In the genomic region with DNA sequence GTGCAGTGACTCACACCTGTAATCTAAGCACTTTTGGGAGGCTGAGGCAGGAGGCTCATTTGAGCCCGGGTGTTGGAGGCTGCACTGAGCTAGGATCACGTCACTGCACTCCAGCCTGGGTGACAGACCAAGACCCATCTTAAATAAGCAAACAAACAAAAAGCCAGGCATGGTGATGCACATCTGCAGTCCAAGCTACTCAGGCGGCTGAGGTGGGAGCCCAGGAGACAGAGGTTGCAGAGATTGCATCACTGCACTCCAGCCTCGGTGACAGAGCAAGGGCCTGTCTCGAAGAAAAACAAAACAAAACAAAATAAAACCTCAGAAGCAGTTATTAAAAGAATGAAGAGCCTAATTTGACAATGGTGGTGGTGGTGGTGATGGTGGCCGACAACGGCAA, we compare ENCODE assay signal across 26 cellular contexts.
"Had no signal": no experiment of that assay in that cellular context is flagged by ENCODE, and none has a peak within 500 bp of the region (broad histone marks: within the 10 kb centered on the region; RNA-seq: fewer than 3 reads in every experiment).

No MANE protein-coding gene starts in this region.

- H3K36me3 Mint-ChIP-seq: naive thymus-derived CD4-positive, alpha-beta T cell; stimulated activated effector memory CD8-positive, alpha-beta T cell treated with anti-CD3 and anti-CD28 coated beads, Interleukin-12 subunit alpha, Interleukin-12 subunit beta, amount 100 ng/mL, for 72 hours had no signal

- H3K27ac ChIP-seq: esophagus squamous epithelium, heart right ventricle, left lung, pancreas, sigmoid colon, testis, tibial artery, upper lobe of left lung had no signal

- DNase-seq: cortex of kidney; effector memory CD8-positive, alpha-beta T cell; esophagus squamous epithelium; foreskin melanocyte; glutamatergic neuron; heart right ventricle; hippocampal formation; left cardiac atrium; left lung; midbrain; naive thymus-derived CD4-positive, alpha-beta T cell; occipital lobe; pancreas; sigmoid colon; stimulated activated CD4-positive, alpha-beta T cell treated with anti-CD3 and anti-CD28 coated beads, Interleukin-2, amount 100 ng/mL, for 24 hours; stimulated activated CD4-positive, alpha-beta T cell treated with anti-CD3 and anti-CD28 coated beads, Interleukin-4, amount 100 ng/mL, for 24 hours; stimulated activated naive CD4-positive, alpha-beta T cell treated with Interleukin-2 at 50 U/mL for 16 hours; substantia nigra; testis; tibial artery; upper lobe of left lung had no signal

- H3K4me3 ChIP-seq: esophagus squamous epithelium, heart right ventricle, left lung, pancreas, sigmoid colon, testis, tibial artery, upper lobe of left lung had no signal

- ATAC-seq: effector memory CD8-positive, alpha-beta T cell; left lung; naive thymus-derived CD4-positive, alpha-beta T cell; pancreas; stimulated activated effector memory CD8-positive, alpha-beta T cell treated with anti-CD3 and anti-CD28 coated beads, Interleukin-12 subunit alpha, Interleukin-12 subunit beta, amount 100 ng/mL, for 72 hours had no signal

- H3K4me3 Mint-ChIP-seq: effector memory CD8-positive, alpha-beta T cell; naive thymus-derived CD4-positive, alpha-beta T cell; stimulated activated effector memory CD8-positive, alpha-beta T cell treated with anti-CD3 and anti-CD28 coated beads, Interleukin-12 subunit alpha, Interleukin-12 subunit beta, amount 100 ng/mL, for 72 hours had no signal

- H3K4me1 Mint-ChIP-seq: naive thymus-derived CD4-positive, alpha-beta T cell; stimulated activated effector memory CD8-positive, alpha-beta T cell treated with anti-CD3 and anti-CD28 coated beads, Interleukin-12 subunit alpha, Interleukin-12 subunit beta, amount 100 ng/mL, for 72 hours had no signal

- H3K27me3 ChIP-seq: esophagus squamous epithelium, heart right ventricle, left lung, pancreas, sigmoid colon, testis, tibial artery, upper lobe of left lung had no signal

- H3K27ac Mint-ChIP-seq: effector memory CD8-positive, alpha-beta T cell; progenitor cell of endocrine pancreas; stimulated activated effector memory CD8-positive, alpha-beta T cell treated with anti-CD3 and anti-CD28 coated beads, Interleukin-12 subunit alpha, Interleukin-12 subunit beta, amount 100 ng/mL, for 72 hours had no signal

- H3K4me1 ChIP-seq: left lung, pancreas, testis, tibial artery had no signal

- H3K36me3 ChIP-seq: esophagus squamous epithelium, heart right ventricle, left lung, pancreas, sigmoid colon, tibial artery, upper lobe of left lung had no signal

- FAIRE-seq: endometrium, islet of Langerhans, pancreas, urothelium cell line had no signal

- H3K27me3 Mint-ChIP-seq: progenitor cell of endocrine pancreas had no signal

- H3K9me3 Mint-ChIP-seq: effector memory CD8-positive, alpha-beta T cell; naive thymus-derived CD4-positive, alpha-beta T cell; stimulated activated effector memory CD8-positive, alpha-beta T cell treated with anti-CD3 and anti-CD28 coated beads, Interleukin-12 subunit alpha, Interleukin-12 subunit beta, amount 100 ng/mL, for 72 hours had no signal

- H3K9me3 ChIP-seq: esophagus squamous epithelium, heart right ventricle, left lung, pancreas, sigmoid colon, testis, tibial artery, upper lobe of left lung had no signal
